In the genomic region with DNA sequence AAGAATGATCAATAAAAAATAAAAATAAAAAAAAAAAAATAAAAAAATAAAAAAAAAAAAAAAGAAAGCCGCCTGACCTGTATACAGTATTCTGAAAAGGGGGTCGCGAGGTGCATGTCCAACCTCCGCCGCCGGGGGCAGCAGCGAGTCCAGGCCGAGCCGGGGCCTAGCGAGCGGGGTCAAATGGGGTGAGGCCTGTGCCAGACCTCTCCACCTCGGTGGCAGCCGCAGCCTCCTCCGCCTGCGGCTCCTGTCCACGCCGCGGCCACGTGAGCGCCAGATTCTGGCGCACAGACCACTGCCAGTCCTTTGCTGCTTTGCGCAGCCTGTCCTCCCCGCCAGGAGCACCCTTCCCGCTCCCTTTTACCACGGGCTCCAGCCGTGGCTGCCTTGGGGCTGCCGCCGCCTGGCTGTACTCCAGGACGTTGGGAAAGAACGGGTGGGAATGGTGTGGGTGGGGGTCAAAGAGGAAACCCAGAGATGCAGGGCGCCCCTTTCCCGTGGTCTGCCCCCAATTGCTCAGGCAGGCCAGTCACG, we compare ENCODE assay signal across 8 cellular contexts. TPM values are rescaled to one million over a fixed set of nuclear protein-coding genes. Genes with fewer than 3 reads are reported as not detected.
DNase-seq lines count a peak whose midpoint lies in the region; ATAC-seq, FAIRE-seq and TF ChIP-seq lines count a peak whose summit lies in the region.

No MANE protein-coding gene starts in this region.

- H3K36me3 Mint-ChIP-seq in activated T-helper 1 cell treated with anti-CD3 and anti-CD28 coated beads, Interleukin-12 subunit alpha, Interleukin-12 subunit beta, Interleukin-2, Interleukin-4 antibody, amounts not matched to agents 30 ng/mL and 10 ng/mL and 1 ng/mL, durations not matched to agents 14 hours and 24 hours and 36 hours (ENCODE audit: low read depth): peaks cover 12% of the 10 kb centered on the region
- H3K36me3 Mint-ChIP-seq in osteocyte (ENCODE audit: unreplicated experiment): peaks cover 6% of the 10 kb centered on the region

- FAIRE-seq in RCC 7860 (lab: Jason Lieb, UNC): no peak

- no peaks in the 10 kb centered on the region for H3K9me3 ChIP-seq in testis

- DNase-seq in ELF-1 (ENCODE audit: low read depth, low spot score): peak; percentile 92
- DNase-seq in RCC 7860 (ENCODE audit: low spot score): peak; percentile 48
- DNase-seq in activated T-helper 1 cell treated with anti-CD3 and anti-CD28 coated beads, Interleukin-12 subunit alpha, Interleukin-12 subunit beta, Interleukin-2, Interleukin-4 antibody, amounts not matched to agents 30 ng/mL and 10 ng/mL and 1 ng/mL, durations not matched to agents 14 hours and 24 hours and 36 hours (ENCODE audit: low spot score): peak; percentile 72
- DNase-seq in fibroblast of villous mesenchyme (ENCODE audit: low read depth): peak; percentile 90
- peak; percentile 92 for DNase-seq in osteocyte (ENCODE audit: extremely low spot score, unreplicated experiment)
- peak; percentile 94 for DNase-seq in testis

- WGBS in testis, 2 donors: 8 to 11% methylated on average over 25 to 33 of the region's 33 CpGs

- no peak overlapping the region for H3K4me3 Mint-ChIP-seq in activated T-helper 1 cell treated with anti-CD3 and anti-CD28 coated beads, Interleukin-12 subunit alpha, Interleukin-12 subunit beta, Interleukin-2, Interleukin-4 antibody, amounts not matched to agents 30 ng/mL and 10 ng/mL and 1 ng/mL, durations not matched to agents 14 hours and 24 hours and 36 hours
- H3K4me3 Mint-ChIP-seq in osteocyte (ENCODE audit: unreplicated experiment): no peak overlapping the region

- peaks cover 17% of the 10 kb centered on the region for H3K4me1 ChIP-seq in testis

- ATAC-seq in HG02763 (IDR thresholded peaks at IDR 0.05; ENCODE audit: unreplicated experiment) (peak; percentile 40), GM19023 (IDR thresholded peaks at IDR 0.05; ENCODE audit: unreplicated experiment) (no peak)

- peaks cover 22% of the 10 kb centered on the region for H3K4me1 Mint-ChIP-seq in activated T-helper 1 cell treated with anti-CD3 and anti-CD28 coated beads, Interleukin-12 subunit alpha, Interleukin-12 subunit beta, Interleukin-2, Interleukin-4 antibody, amounts not matched to agents 30 ng/mL and 10 ng/mL and 1 ng/mL, durations not matched to agents 14 hours and 24 hours and 36 hours (ENCODE audit: low read depth)
- peaks cover 20% of the 10 kb centered on the region for H3K4me1 Mint-ChIP-seq in osteocyte (ENCODE audit: unreplicated experiment)

- TF ChIP-seq CTCF in fibroblast of villous mesenchyme (IDR thresholded peaks at IDR 0.05; ENCODE audit: insufficient read depth, low read depth, low read length): peak; percentile 77
- peak; percentile 78 for TF ChIP-seq CTCF in osteocyte (IDR thresholded peaks at IDR 0.05)
- peak; percentile 83 to 94 (median 85) for TF ChIP-seq CTCF in testis (IDR thresholded peaks at IDR 0.05)

- intact Hi-C loops in activated T-helper 1 cell treated with anti-CD3 and anti-CD28 coated beads, Interleukin-12 subunit alpha, Interleukin-12 subunit beta, Interleukin-2, Interleukin-4 antibody, amounts not matched to agents 30 ng/mL and 10 ng/mL and 1 ng/mL, durations not matched to agents 14 hours and 24 hours and 36 hours (cut with micrococcal nuclease): loop anchor here (2.0 to 5.0 kb wide), 3 partner anchors 31 to 247 kb away; a partner anchor contains a TSS
- intact Hi-C loops in testis (cut with DNase I; ENCODE audit: low total_unique reads): no loop called here

- TF ChIP-seq POLR2A in testis (IDR thresholded peaks at IDR 0.05): no peak

- no peaks in the 10 kb centered on the region for H3K27me3 Mint-ChIP-seq in activated T-helper 1 cell treated with anti-CD3 and anti-CD28 coated beads, Interleukin-12 subunit alpha, Interleukin-12 subunit beta, Interleukin-2, Interleukin-4 antibody, amounts not matched to agents 30 ng/mL and 10 ng/mL and 1 ng/mL, durations not matched to agents 14 hours and 24 hours and 36 hours (ENCODE audit: insufficient read depth)
- no peaks in the 10 kb centered on the region for H3K27me3 Mint-ChIP-seq in osteocyte (ENCODE audit: unreplicated experiment)

- peak overlapping the region; percentile 64 to 76 for H3K27ac ChIP-seq in testis

- no peaks in the 10 kb centered on the region for H3K9me3 Mint-ChIP-seq in activated T-helper 1 cell treated with anti-CD3 and anti-CD28 coated beads, Interleukin-12 subunit alpha, Interleukin-12 subunit beta, Interleukin-2, Interleukin-4 antibody, amounts not matched to agents 30 ng/mL and 10 ng/mL and 1 ng/mL, durations not matched to agents 14 hours and 24 hours and 36 hours
- no peaks in the 10 kb centered on the region for H3K9me3 Mint-ChIP-seq in osteocyte (ENCODE audit: unreplicated experiment)

- no peaks in the 10 kb centered on the region for H3K36me3 ChIP-seq in testis (ENCODE audit: low read depth, missing control alignments)

- no peaks in the 10 kb centered on the region for H3K27me3 ChIP-seq in testis

- H3K27ac Mint-ChIP-seq in activated T-helper 1 cell treated with anti-CD3 and anti-CD28 coated beads, Interleukin-12 subunit alpha, Interleukin-12 subunit beta, Interleukin-2, Interleukin-4 antibody, amounts not matched to agents 30 ng/mL and 10 ng/mL and 1 ng/mL, durations not matched to agents 14 hours and 24 hours and 36 hours: no peak overlapping the region
- H3K27ac Mint-ChIP-seq in osteocyte (ENCODE audit: unreplicated experiment): no peak overlapping the region

- H3K4me3 ChIP-seq in fibroblast of villous mesenchyme (ENCODE audit: low read depth, low read length) (no peak overlapping the region), testis (peak overlapping the region; percentile 34 to 38)

RNA-seq across cellular contexts. Expression of a gene that starts 2.4 kb away (rescaled TPM):
- total RNA-seq in activated T-helper 1 cell treated with anti-CD3 and anti-CD28 coated beads, Interleukin-12 subunit alpha, Interleukin-12 subunit beta, Interleukin-2, Interleukin-4 antibody, amounts not matched to agents 30 ng/mL and 10 ng/mL and 1 ng/mL, durations not matched to agents 14 hours and 24 hours and 36 hours: 43.6 and 44.8 TPM in 2 replicates
- total RNA-seq in fibroblast of villous mesenchyme (28.1 and 34.1 TPM in 2 replicates), osteocyte (38.8 and 39.3 TPM in 2 replicates), testis (10 to 100 TPM; 68.8 to 69.1 TPM)
- 34.5 TPM for polyA plus RNA-seq in testis (ENCODE audit: insufficient read depth, low read depth, low replicate concordance)

RNA-seq across cellular contexts. Expression of a gene that starts 11.1 kb away (rescaled TPM):
- 47.3 and 53.0 TPM in 2 replicates for total RNA-seq in activated T-helper 1 cell treated with anti-CD3 and anti-CD28 coated beads, Interleukin-12 subunit alpha, Interleukin-12 subunit beta, Interleukin-2, Interleukin-4 antibody, amounts not matched to agents 30 ng/mL and 10 ng/mL and 1 ng/mL, durations not matched to agents 14 hours and 24 hours and 36 hours
- total RNA-seq in fibroblast of villous mesenchyme (68.2 and 76.0 TPM in 2 replicates), osteocyte (141 and 148 TPM in 2 replicates), testis (100 to 1,000 TPM; 102 to 183 TPM)
- polyA plus RNA-seq in testis (ENCODE audit: insufficient read depth, low read depth, low replicate concordance): 102 TPM

RNA-seq across cellular contexts. Expression of a gene that starts 11.7 kb away (rescaled TPM):
- total RNA-seq in activated T-helper 1 cell treated with anti-CD3 and anti-CD28 coated beads, Interleukin-12 subunit alpha, Interleukin-12 subunit beta, Interleukin-2, Interleukin-4 antibody, amounts not matched to agents 30 ng/mL and 10 ng/mL and 1 ng/mL, durations not matched to agents 14 hours and 24 hours and 36 hours: 55.4 and 58.2 TPM in 2 replicates
- total RNA-seq in fibroblast of villous mesenchyme (23.8 and 24.6 TPM in 2 replicates), osteocyte (56.0 and 56.5 TPM in 2 replicates), testis (100 to 1,000 TPM in 1 of 2 donors, 10 to 100 TPM in 1; 96.9 to 111 TPM)
- 86.0 TPM for polyA plus RNA-seq in testis (ENCODE audit: insufficient read depth, low read depth, low replicate concordance)

RNA-seq across cellular contexts. Expression of a gene that starts 17.0 kb away (rescaled TPM):
- total RNA-seq in activated T-helper 1 cell treated with anti-CD3 and anti-CD28 coated beads, Interleukin-12 subunit alpha, Interleukin-12 subunit beta, Interleukin-2, Interleukin-4 antibody, amounts not matched to agents 30 ng/mL and 10 ng/mL and 1 ng/mL, durations not matched to agents 14 hours and 24 hours and 36 hours: 3.1 and 4.7 TPM in 2 replicates
- total RNA-seq in fibroblast of villous mesenchyme (1.7 and 1.9 TPM in 2 replicates), osteocyte (2.8 and 3.2 TPM in 2 replicates), testis (1 to 10 TPM; 2.7 to 6.1 TPM)
- polyA plus RNA-seq in testis (ENCODE audit: insufficient read depth, low read depth, low replicate concordance): 1.1 TPM

RNA-seq across cellular contexts. Expression of a gene that starts 29.8 kb away (rescaled TPM):
- total RNA-seq in activated T-helper 1 cell treated with anti-CD3 and anti-CD28 coated beads, Interleukin-12 subunit alpha, Interleukin-12 subunit beta, Interleukin-2, Interleukin-4 antibody, amounts not matched to agents 30 ng/mL and 10 ng/mL and 1 ng/mL, durations not matched to agents 14 hours and 24 hours and 36 hours: not detected in 2 replicates
- total RNA-seq in fibroblast of villous mesenchyme (under 0.01 TPM in 1 of 2 replicates, not detected in the other), osteocyte (not detected in 2 replicates), testis (under 1 TPM; 0.74 to 0.79 TPM)
- polyA plus RNA-seq in testis (ENCODE audit: insufficient read depth, low read depth, low replicate concordance): 1.5 TPM
